Comparison of ENCODE assay signal across 26 cellular contexts in the genomic region with DNA sequence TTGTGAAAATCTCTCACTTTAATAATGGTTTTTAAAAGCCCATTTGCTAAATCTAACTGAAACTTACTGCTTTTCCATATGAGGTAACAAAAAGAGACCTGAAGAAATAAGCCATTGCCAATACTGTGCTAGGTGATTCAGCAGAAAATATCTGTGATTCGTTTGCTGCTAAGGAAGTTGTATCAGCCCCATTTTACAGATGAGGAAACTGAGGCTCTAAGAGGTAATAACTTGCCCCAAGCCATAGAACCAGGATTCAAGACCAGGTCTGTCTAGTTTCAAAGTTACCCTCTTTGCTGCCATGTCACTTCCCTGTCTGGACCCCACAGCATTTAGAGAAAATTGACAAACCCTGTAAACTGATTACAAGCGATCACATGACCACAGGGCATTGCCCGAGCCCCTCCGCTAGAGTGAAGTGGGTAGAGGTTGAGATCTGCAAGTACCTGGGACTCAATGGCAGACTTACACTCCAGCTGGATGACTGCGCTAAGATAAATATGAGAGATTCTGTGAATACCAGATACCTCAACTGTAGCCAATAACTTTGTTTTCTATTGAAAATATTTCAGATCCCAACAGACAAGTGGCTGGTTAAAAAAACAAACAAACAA.
DNase-seq lines count a peak whose midpoint lies in the region; ATAC-seq and TF ChIP-seq lines count a peak whose summit lies in the region.
"Had no signal": no experiment of that assay in that cellular context is flagged by ENCODE, and none has a peak within 500 bp of the region (broad histone marks: within the 10 kb centered on the region; RNA-seq: fewer than 3 reads in every experiment).

No MANE protein-coding gene starts in this region.

- H3K4me3 ChIP-seq in BE2C (ENCODE audit: low read depth, low read length), result no peak overlapping the region
- H3K4me3 ChIP-seq in GM23338, result no peak overlapping the region
- H3K4me3 ChIP-seq in trophoblast cell (ENCODE audit: low read depth, low read length), result no peak overlapping the region
- H3K4me3 ChIP-seq: GM12878 had no signal

- H3K27me3 ChIP-seq in BE2C (no peaks in the 10 kb centered on the region), GM23338 (ENCODE audit: insufficient read depth) (no peaks in the 10 kb centered on the region), trophoblast cell (ENCODE audit: insufficient read depth, low read length) (no peaks in the 10 kb centered on the region)

- peak overlapping the region; percentile 54 for H2BK12ac ChIP-seq in trophoblast cell (ENCODE audit: low read length)

- H2AK5ac ChIP-seq in trophoblast cell (ENCODE audit: low read length), result no peak overlapping the region

- H3K36me3 Mint-ChIP-seq in GM23338 (ENCODE audit: low read depth) (peaks cover 19% of the 10 kb centered on the region; the same call in 2 of the 3 replicates), WTC11 (peaks cover 21% of the 10 kb centered on the region), osteocyte (ENCODE audit: unreplicated experiment) (no peaks in the 10 kb centered on the region)
- H3K36me3 Mint-ChIP-seq in activated naive CD4-positive, alpha-beta T cell treated with anti-CD3 and anti-CD28 coated beads, Interleukin-2, amount 50 U/mL, for 72 hours, result no peaks in the 10 kb centered on the region
- H3K36me3 Mint-ChIP-seq: CD4-positive, alpha-beta memory T cell had no signal

- H4K12ac ChIP-seq in trophoblast cell (ENCODE audit: low read depth, low read length), result no peak overlapping the region

- POLR2A ChIA-PET in WTC11 (lab: Charles Lee), result no interaction called here

- H3K4me2 ChIP-seq in GM23338 (no peak overlapping the region), trophoblast cell (ENCODE audit: low read length) (no peak overlapping the region)
- H3K4me2 ChIP-seq: SK-N-SH had no signal

- peaks cover 35% of the 10 kb centered on the region for H3K4me1 Mint-ChIP-seq in GM23338
- peaks cover 43% of the 10 kb centered on the region for H3K4me1 Mint-ChIP-seq in WTC11
- H3K4me1 Mint-ChIP-seq in osteocyte (ENCODE audit: unreplicated experiment), result peaks cover 5% of the 10 kb centered on the region

- TF ChIP-seq CTCF in BE2C (IDR thresholded peaks at IDR 0.05; ENCODE audit: low read depth, low read length) (no peak), GM23338 (conservative IDR thresholded peaks at IDR 0.05; ENCODE audit: low read depth in 2 of 2) (no peak), WTC11 (IDR thresholded peaks at IDR 0.05) (no peak), osteocyte (IDR thresholded peaks at IDR 0.05) (no peak)

- H3K9me3 Mint-ChIP-seq in GM23338, result no peaks in the 10 kb centered on the region
- H3K9me3 Mint-ChIP-seq in WTC11, result peaks cover 5% of the 10 kb centered on the region
- H3K9me3 Mint-ChIP-seq in activated naive CD4-positive, alpha-beta T cell treated with anti-CD3 and anti-CD28 coated beads, Interleukin-2, amount 50 U/mL, for 72 hours, result no peaks in the 10 kb centered on the region
- H3K9me3 Mint-ChIP-seq in osteocyte (ENCODE audit: unreplicated experiment), result no peaks in the 10 kb centered on the region
- H3K9me3 Mint-ChIP-seq: IgD-negative memory B cell had no signal

- DNase-seq in BE2C (peak; percentile 49), GM23338 (ENCODE audit: low spot score) (no peak), WTC11 (ENCODE audit: low spot score) (no peak), trophoblast cell (no peak), osteocyte (ENCODE audit: extremely low spot score, unreplicated experiment) (no peak)
- no peak for DNase-seq in activated naive CD4-positive, alpha-beta T cell treated with anti-CD3 and anti-CD28 coated beads, Interleukin-2, amount 50 U/mL, for 72 hours (ENCODE audit: low spot score in 2 of 2)
- DNase-seq: C1 segment of cervical spinal cord; CD4-positive, alpha-beta memory T cell; COR-L47; DMS 273 treated with DMSO at 0.1 percent for 48 hours; DMS79; EL; GDM1; Karpas-422; MV-4-11; NCI-H1105 treated with DMSO at 0.1 percent for 48 hours; NCI-H146; NCI-H1930; NCI-H446 treated with DMSO at 0.1 percent for 48 hours; NCI-H526 treated with DMSO at 0.1 percent for 48 hours; SIG-M5; SK-N-SH; SW 1271 had no signal

- peak overlapping the region; percentile 4 for H4K91ac ChIP-seq in trophoblast cell (ENCODE audit: low read depth, low read length)

- no peaks in the 10 kb centered on the region for H3K36me3 ChIP-seq in BE2C
- no peaks in the 10 kb centered on the region for H3K36me3 ChIP-seq in GM23338 (ENCODE audit: insufficient read depth)
- peaks cover 0 to 15% of the 10 kb centered on the region in 2 experiments for H3K36me3 ChIP-seq in trophoblast cell (ENCODE audit: control insufficient read depth in 1 of 2, insufficient read depth in 2 of 2, low read length in 2 of 2)

- H2BK5ac ChIP-seq in trophoblast cell (ENCODE audit: low read depth, low read length, poor library complexity), result no peak overlapping the region

- CTCF ChIA-PET in WTC11 (lab: Charles Lee), result no interaction called here

- no CpG with 5 or more reads among the region's 5 CpGs for WGBS in trophoblast cell (ENCODE audit: extremely low coverage, insufficient coverage, insufficient read length)

- H3K4me1 ChIP-seq in BE2C (peaks cover 71% of the 10 kb centered on the region), GM23338 (ENCODE audit: insufficient read depth) (peaks cover 25% of the 10 kb centered on the region), trophoblast cell (ENCODE audit: control insufficient read depth in 1 of 2, insufficient read depth in 2 of 2, low read length in 2 of 2) (peaks cover 8 to 20% of the 10 kb centered on the region in 2 experiments)

- H3K79me2 ChIP-seq in GM23338 (replicated peaks; ENCODE audit: insufficient read depth), result peaks cover 52% of the 10 kb centered on the region
- peaks cover 1% of the 10 kb centered on the region for H3K79me2 ChIP-seq in trophoblast cell (ENCODE audit: control insufficient read depth, insufficient read depth, low read length, poor library complexity)

- H3K23ac ChIP-seq in trophoblast cell (ENCODE audit: low read length), result no peak overlapping the region

- peak overlapping the region; percentile 64 for H3K4ac ChIP-seq in trophoblast cell (ENCODE audit: low read depth, low read length)

- no peaks in the 10 kb centered on the region; the same call in none of the 2 replicates for H4K20me1 ChIP-seq in GM23338 (replicated peaks; ENCODE audit: insufficient read depth)

- no peak overlapping the region for H2AFZ ChIP-seq in GM23338
- H2AFZ ChIP-seq in trophoblast cell (ENCODE audit: insufficient read depth, low read length, poor library complexity), result no peak overlapping the region

- H3K9me2 ChIP-seq in GM23338 (ENCODE audit: insufficient read depth), result no peaks in the 10 kb centered on the region
- H3K9me2 ChIP-seq: SK-N-SH had no signal

- no peaks in the 10 kb centered on the region for H3F3A ChIP-seq in GM23338 (replicated peaks; ENCODE audit: low read depth)

- no peak overlapping the region for H3K9ac ChIP-seq in trophoblast cell (ENCODE audit: low read length)
- H3K9ac ChIP-seq: SK-N-SH had no signal

- H3K4me3 Mint-ChIP-seq in GM23338, result no peak overlapping the region
- H3K4me3 Mint-ChIP-seq in WTC11, result no peak overlapping the region
- no peak overlapping the region for H3K4me3 Mint-ChIP-seq in osteocyte (ENCODE audit: unreplicated experiment)
- H3K4me3 Mint-ChIP-seq: CD4-positive, alpha-beta memory T cell; IgD-negative memory B cell had no signal

- H3K14ac ChIP-seq in trophoblast cell (ENCODE audit: low read length), result no peak overlapping the region

- H3K27ac ChIP-seq in GM23338 (ENCODE audit: low read depth) (no peak overlapping the region), trophoblast cell (ENCODE audit: low read depth, low read length) (peak overlapping the region; percentile 33)

- H2BK120ac ChIP-seq in trophoblast cell (ENCODE audit: insufficient read depth, low read length, poor library complexity), result no peak overlapping the region

- no peaks in the 10 kb centered on the region for H3K27me3 Mint-ChIP-seq in GM23338 (ENCODE audit: insufficient read depth, low read depth, poor library complexity)
- H3K27me3 Mint-ChIP-seq in WTC11 (ENCODE audit: low read depth), result no peaks in the 10 kb centered on the region
- H3K27me3 Mint-ChIP-seq in osteocyte (ENCODE audit: unreplicated experiment), result no peaks in the 10 kb centered on the region
- H3K27me3 Mint-ChIP-seq: IgD-negative memory B cell had no signal

- peak overlapping the region; percentile 4 for H4K8ac ChIP-seq in trophoblast cell (ENCODE audit: low read depth, low read length)

- H3K79me1 ChIP-seq in trophoblast cell (ENCODE audit: low read length), result peaks cover 4% of the 10 kb centered on the region

- ATAC-seq in GM23338 (no peak), WTC11 (no peak), GM18520 (IDR thresholded peaks at IDR 0.05; ENCODE audit: unreplicated experiment) (no peak)
- no peak for ATAC-seq in activated naive CD4-positive, alpha-beta T cell treated with anti-CD3 and anti-CD28 coated beads, Interleukin-2, amount 50 U/mL, for 72 hours
- ATAC-seq: GM12878 had no signal

- peak overlapping the region; percentile 72 for H3K18ac ChIP-seq in trophoblast cell (ENCODE audit: low read length)

- H3K27ac Mint-ChIP-seq in GM23338 (0 out of 2 replicates have a peak overlapping the region, but pooled peaks have one; percentile 1), WTC11 (peak overlapping the region; percentile 57; the same call in 1 of the 2 replicates), osteocyte (ENCODE audit: unreplicated experiment) (no peak overlapping the region)
- H3K27ac Mint-ChIP-seq in activated naive CD4-positive, alpha-beta T cell treated with anti-CD3 and anti-CD28 coated beads, Interleukin-2, amount 50 U/mL, for 72 hours, result no peak overlapping the region
- H3K27ac Mint-ChIP-seq: CD4-positive, alpha-beta memory T cell; IgD-negative memory B cell had no signal

- H3K9me3 ChIP-seq in BE2C (no peaks in the 10 kb centered on the region), trophoblast cell (ENCODE audit: insufficient read depth, low read depth, low read length) (no peaks in the 10 kb centered on the region)
- H3K9me3 ChIP-seq: SK-N-SH had no signal

TF ChIP-seq in GM23338, 12 proteins besides CTCF, POLR2A, EP300 and RAD21 (continues in another document):
- no peak for TF ChIP-seq JUNB (IDR thresholded peaks at IDR 0.05; ENCODE audit: unreplicated experiment)

Comparison
In these comparisons a context has a peak if more than half of its experiments do, and no peak if none do; other contexts are left out.
1. H3K27ac Mint-ChIP-seq: peak in GM23338 (single experiment) and WTC11 (single experiment); none in activated naive CD4-positive, alpha-beta T cell treated with anti-CD3 and anti-CD28 coated beads, Interleukin-2, amount 50 U/mL, for 72 hours (0 of 2) and osteocyte (single experiment).